ENCODE assay signal across 19 cellular contexts in genomic region chr3:30458376-30458775, GRCh38.
"Had no signal": no experiment of that assay in that cellular context is flagged by ENCODE, and none has a peak within 500 bp of the region (broad histone marks: within the 10 kb centered on the region; RNA-seq: fewer than 3 reads in every experiment).

No MANE protein-coding gene starts in this region.

- H3K4me2 ChIP-seq: KMS-11 had no signal

- H3K27me3 ChIP-seq: brain microvascular endothelial cell had no signal

- DNase-seq: activated B cell treated with CpG ODN at 0.5 μM for 24 hours; activated CD4-positive, alpha-beta memory T cell treated with anti-CD3 and anti-CD28 coated beads for 36 hours; activated CD4-positive, alpha-beta T cell treated with anti-CD3 and anti-CD28 coated beads for 1 hour; activated CD4-positive, alpha-beta T cell treated with anti-CD3 and anti-CD28 coated beads, Interleukin-2, amount 10 ng/mL, durations not matched to agents 7 days and 5 days; activated CD8-positive, alpha-beta memory T cell treated with anti-CD3 and anti-CD28 coated beads for 24 hours; activated gamma-delta T cell; activated naive CD4-positive, alpha-beta T cell treated with anti-CD3 and anti-CD28 coated beads for 36 hours; activated T-cell treated with anti-CD3 and anti-CD28 coated beads, Interleukin-2, amount 50 U/mL, for 4 hours; brain microvascular endothelial cell; NCI-H1105; NCI-H1436; NCI-H1694 treated with DMSO at 0.1 percent for 48 hours; NCI-H2029 treated with DMSO at 0.1 percent for 48 hours; NCI-H524; SIG-M5; T-helper 17 cell; T-helper 9 cell had no signal

- H3K36me3 ChIP-seq: brain microvascular endothelial cell had no signal

- ATAC-seq: activated T-cell treated with anti-CD3 and anti-CD28 coated beads, Interleukin-2, amount 50 U/mL, for 4 hours; activated T-helper 17 cell treated with anti-CD3 and anti-CD28 coated beads, Interleukin-2, amount 50 U/mL, for 72 hours; T-helper 17 cell had no signal

- H3K27ac ChIP-seq: brain microvascular endothelial cell, KMS-11 had no signal

- H3K9ac ChIP-seq: KMS-11 had no signal
